ENCODE assay signal across 17 cellular contexts in genomic region chr16:67404740-67405226, GRCh38. TPM values are rescaled to one million over a fixed set of nuclear protein-coding genes. Genes with fewer than 3 reads are reported as not detected.
A peak's percentile ranks its signal among the peaks of the same experiment; 100 is the strongest.
DNase-seq lines count a peak whose midpoint lies in the region; ATAC-seq and TF ChIP-seq lines count a peak whose summit lies in the region.
"Had no signal": no experiment of that assay in that cellular context is flagged by ENCODE, and none has a peak within 500 bp of the region (broad histone marks: within the 10 kb centered on the region; RNA-seq: fewer than 3 reads in every experiment).

No MANE protein-coding gene starts in this region.

- H2BK15ac ChIP-seq in mesendoderm (replicated peaks; ENCODE audit: low read depth) = no peak overlapping the region

- no TSS peak for BruUV-seq in MCF 10A (replicated peaks; lab: Mats Ljungman, UMichigan)

- H2AK5ac ChIP-seq in mesendoderm (ENCODE audit: low read length) = no peak overlapping the region

- H3K27me3 ChIP-seq in colonic mucosa = no peaks in the 10 kb centered on the region
- H3K27me3 ChIP-seq in mesendoderm (ENCODE audit: insufficient read depth, low read length, poor library complexity) = no peaks in the 10 kb centered on the region
- H3K27me3 ChIP-seq in ascending aorta = no peaks in the 10 kb centered on the region
- H3K27me3 ChIP-seq: brain microvascular endothelial cell had no signal

- no peak for ATAC-seq in GM18870 (IDR thresholded peaks at IDR 0.05; ENCODE audit: unreplicated experiment)
- no peak for ATAC-seq in HG03108 (IDR thresholded peaks at IDR 0.05; ENCODE audit: unreplicated experiment)

- H3K9me3 ChIP-seq in colonic mucosa = no peaks in the 10 kb centered on the region
- H3K9me3 ChIP-seq in ascending aorta = no peaks in the 10 kb centered on the region

- no peak overlapping the region for H3K56ac ChIP-seq in mesendoderm (ENCODE audit: low read length)

- H3K27ac ChIP-seq in colonic mucosa (peak overlapping the region; percentile 79), mesendoderm (ENCODE audit: low read depth, low read length) (no peak overlapping the region), urinary bladder (ENCODE audit: low read depth) (peak overlapping the region; percentile 13), ascending aorta (no peak overlapping the region)
- H3K27ac ChIP-seq: brain microvascular endothelial cell had no signal

- H3K4me3 Mint-ChIP-seq in MCF 10A (ENCODE audit: unreplicated experiment) = no peak overlapping the region
- H3K4me3 Mint-ChIP-seq: HFFc6, IgD-negative memory B cell had no signal

- H3K9me3 Mint-ChIP-seq in MCF 10A (ENCODE audit: unreplicated experiment) = no peaks in the 10 kb centered on the region
- H3K9me3 Mint-ChIP-seq: HFFc6, IgD-negative memory B cell had no signal

- WGBS in mesendoderm (ENCODE audit: extremely low coverage, insufficient coverage, low lambda C conversion rate) = no CpG with 5 or more reads among the region's 5 CpGs
- 86% methylated on average over 5 of the region's 5 CpGs for WGBS in urinary bladder

- TF ChIP-seq CTCF in MCF 10A (IDR thresholded peaks at IDR 0.05; ENCODE audit: unreplicated experiment) (no peak), colonic mucosa (IDR thresholded peaks at IDR 0.05) (no peak), ascending aorta (IDR thresholded peaks at IDR 0.05) (no peak)

- H3K23ac ChIP-seq in mesendoderm (ENCODE audit: low read length) = no peak overlapping the region

- POLR2A ChIA-PET in MCF 10A (lab: Yijun Ruan, JAX) = no interaction called here

- H3K4me2 ChIP-seq in mesendoderm (ENCODE audit: low read length) = no peak overlapping the region

- no peak overlapping the region for H4K5ac ChIP-seq in mesendoderm (ENCODE audit: low read length)

- DNase-seq in T47D (ENCODE audit: low read depth in 1 of 2, low spot score in 1 of 2) = peak; percentile 91 to 98
- DNase-seq in MCF 10A (ENCODE audit: unreplicated experiment) = no peak
- DNase-seq in colonic mucosa = peak; percentile 91
- DNase-seq in mesendoderm = peak; percentile 55
- DNase-seq in ascending aorta (ENCODE audit: low spot score in 2 of 2) = no peak
- DNase-seq: activated CD4-positive, alpha-beta T cell treated with anti-CD3 and anti-CD28 coated beads, Interleukin-2, amount 50 U/mL, for 4 hours; activated effector memory CD4-positive, alpha-beta T cell treated with Interleukin-2 at 50 U/mL for 16 hours; brain microvascular endothelial cell; EL; HFFc6; NCI-H2081; stimulated activated CD4-positive, alpha-beta T cell treated with anti-CD3 and anti-CD28 coated beads, Interleukin-12 subunit alpha, Interleukin-12 subunit beta, amount 100 ng/mL, for 4 hours; T-helper 2 cell had no signal

- intact Hi-C loops in MCF 10A (cut with micrococcal nuclease) (no loop called here), colonic mucosa (cut with DNase I) (no loop called here), ascending aorta (cut with DNase I) (no loop called here)

- H2BK120ac ChIP-seq in mesendoderm (ENCODE audit: low read depth, low read length) = no peak overlapping the region

- H3K18ac ChIP-seq in mesendoderm (ENCODE audit: low read length) = no peak overlapping the region

- CTCF ChIA-PET in MCF 10A (lab: Yijun Ruan, JAX) = no interaction called here

- H3K27me3 Mint-ChIP-seq in MCF 10A (ENCODE audit: insufficient read depth, unreplicated experiment) = no peaks in the 10 kb centered on the region
- H3K27me3 Mint-ChIP-seq: IgD-negative memory B cell had no signal

- H4K8ac ChIP-seq in mesendoderm (ENCODE audit: low read depth, low read length) = no peak overlapping the region

- H3K4me3 ChIP-seq in colonic mucosa (no peak overlapping the region), mesendoderm (ENCODE audit: low read length) (no peak overlapping the region), urinary bladder (ENCODE audit: low read depth, low read length) (no peak overlapping the region), ascending aorta (no peak overlapping the region)

- H3K36me3 Mint-ChIP-seq in MCF 10A (ENCODE audit: insufficient read depth, unreplicated experiment) = peaks cover 6% of the 10 kb centered on the region
- H3K36me3 Mint-ChIP-seq: IgD-negative memory B cell had no signal

- H3K4ac ChIP-seq in mesendoderm (ENCODE audit: low read depth, low read length) = no peak overlapping the region

- H3K27ac Mint-ChIP-seq in MCF 10A (ENCODE audit: low read depth, unreplicated experiment) = no peak overlapping the region
- H3K27ac Mint-ChIP-seq: HFFc6, IgD-negative memory B cell had no signal

- no peaks in the 10 kb centered on the region for H3K79me1 ChIP-seq in mesendoderm (ENCODE audit: low read length)

- H2BK5ac ChIP-seq in mesendoderm (ENCODE audit: low read length) = no peak overlapping the region

- in situ Hi-C loops in T47D (cut with HindIII; ENCODE audit: low pct_unique_long_range_greater_than_20kb, low sequenced_read_pairs) = no loop called here

- peaks cover 5% of the 10 kb centered on the region for H3K4me1 Mint-ChIP-seq in MCF 10A (ENCODE audit: insufficient read depth, unreplicated experiment)
- H3K4me1 Mint-ChIP-seq: IgD-negative memory B cell had no signal

- H3K79me2 ChIP-seq in mesendoderm (ENCODE audit: control insufficient read depth, insufficient read depth, low read length) = no peaks in the 10 kb centered on the region

- peak overlapping the region in 1 of 2 donors; percentile 75 for H3K9ac ChIP-seq in colonic mucosa (ENCODE audit: low read depth in 2 of 2, low read length in 2 of 2)
- H3K9ac ChIP-seq in mesendoderm (ENCODE audit: low read length) = no peak overlapping the region

- H3K4me1 ChIP-seq in colonic mucosa = peaks cover 5% of the 10 kb centered on the region
- peaks cover 4% of the 10 kb centered on the region for H3K4me1 ChIP-seq in mesendoderm (ENCODE audit: control insufficient read depth, low read depth, low read length)
- no peaks in the 10 kb centered on the region for H3K4me1 ChIP-seq in urinary bladder (ENCODE audit: insufficient read depth)
- no peaks in the 10 kb centered on the region for H3K4me1 ChIP-seq in ascending aorta

- H3K36me3 ChIP-seq in colonic mucosa = no peaks in the 10 kb centered on the region
- H3K36me3 ChIP-seq in mesendoderm (ENCODE audit: control insufficient read depth, insufficient read depth, low read length) = no peaks in the 10 kb centered on the region
- no peaks in the 10 kb centered on the region for H3K36me3 ChIP-seq in urinary bladder (ENCODE audit: insufficient read depth)
- no peaks in the 10 kb centered on the region for H3K36me3 ChIP-seq in ascending aorta
- H3K36me3 ChIP-seq: brain microvascular endothelial cell had no signal

RNA-seq across cellular contexts. Expression of gene TPPP3, which starts 11.5 kb away (rescaled TPM):
- total RNA-seq in MCF 10A (2022) (not detected in 2 replicates), colonic mucosa (10 to 100 TPM in 1 of 2 donors, 1 to 10 TPM in 1; 3.7 to 12.3 TPM), urinary bladder (24.0 TPM), ascending aorta (2.8 TPM)
- polyA plus RNA-seq in mesendoderm (2013, experiment 1 of 2) = not detected
- polyA plus RNA-seq in mesendoderm (2013, experiment 2 of 2) = not detected
- 14.6 TPM for polyA plus RNA-seq in urinary bladder
- polyA plus RNA-seq: IgD-negative memory B cell had no signal

RNA-seq across cellular contexts. Expression of gene ZDHHC1, which starts 11.5 kb away (rescaled TPM):
- total RNA-seq in MCF 10A (2022) (5.9 and 7.6 TPM in 2 replicates), colonic mucosa (1 to 10 TPM; 7.9 to 8.7 TPM), urinary bladder (3.8 TPM), ascending aorta (82.7 TPM)
- polyA plus RNA-seq in mesendoderm (2013, experiment 1 of 2) = 0.72 TPM
- polyA plus RNA-seq in mesendoderm (2013, experiment 2 of 2) = 0.94 TPM
- 10.9 TPM for polyA plus RNA-seq in urinary bladder

RNA-seq across cellular contexts. Expression of gene HSD11B2, which starts 26.1 kb away (rescaled TPM):
- total RNA-seq in MCF 10A (2022) (0.42 and 0.86 TPM in 2 replicates), colonic mucosa (100 to 1,000 TPM; 348 to 378 TPM), urinary bladder (6.9 TPM), ascending aorta (2.4 TPM)
- polyA plus RNA-seq in mesendoderm (2013, experiment 1 of 2) = 12.9 TPM
- polyA plus RNA-seq in mesendoderm (2013, experiment 2 of 2) = 13.3 TPM
- 1.9 TPM for polyA plus RNA-seq in urinary bladder
- total RNA-seq: HFFc6 had no signal
- polyA plus RNA-seq: IgD-negative memory B cell had no signal

Comparison
In these comparisons a context has a peak if more than half of its experiments do, and no peak if none do; other contexts are left out.
1. DNase-seq: peak in T47D (2 of 2), colonic mucosa (single experiment) and mesendoderm (single experiment); none in MCF 10A (single experiment) and ascending aorta (0 of 2).
2. H3K27ac ChIP-seq: peak in colonic mucosa (single experiment) and urinary bladder (single experiment); none in mesendoderm (single experiment) and ascending aorta (0 of 2).
3. RNA of gene HSD11B2, which starts 26.1 kb away (total RNA-seq): 348 to 378 TPM in colonic mucosa; 6.9 TPM in urinary bladder (single experiment), 2.4 TPM in ascending aorta (single experiment) and 0.42 to 0.86 TPM in MCF 10A; every median in the first group is over 10 times any median in the second.